ENCODE assay signal across 12 cellular contexts in the genomic region with DNA sequence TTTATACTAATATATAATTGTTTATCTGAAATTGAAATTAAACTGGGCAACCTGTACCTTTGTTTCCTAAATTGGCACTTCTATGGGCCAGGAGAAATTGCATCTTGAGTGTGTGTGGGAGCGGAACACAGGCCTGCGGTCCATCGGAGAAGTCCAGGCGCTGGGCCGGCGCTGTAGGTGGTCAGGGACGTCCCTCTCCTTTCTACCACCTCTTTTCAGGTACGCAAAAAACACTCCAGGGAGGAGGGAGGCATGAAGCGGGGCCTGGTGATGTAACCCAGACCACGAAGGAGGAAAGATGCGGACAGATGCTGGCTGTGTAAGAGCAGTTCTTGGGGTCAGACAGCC. TPM values are rescaled to one million over a fixed set of nuclear protein-coding genes. Genes with fewer than 3 reads are reported as not detected.
DNase-seq lines count a peak whose midpoint lies in the region; ATAC-seq, FAIRE-seq and TF ChIP-seq lines count a peak whose summit lies in the region.
"Had no signal": no experiment of that assay in that cellular context is flagged by ENCODE, and none has a peak within 500 bp of the region (broad histone marks: within the 10 kb centered on the region; RNA-seq: fewer than 3 reads in every experiment).

No MANE protein-coding gene starts in this region.

- POLR2A ChIA-PET in HepG2 (lab: Yijun Ruan, JAX): no interaction called here
- POLR2A ChIA-PET in naive thymus-derived CD4-positive, alpha-beta T cell (lab: Charles Lee): no interaction called here

- peak overlapping the region in 1 of 3 experiments; percentile 48; a peak in 1 of 6 replicates for H3K4me3 ChIP-seq in HepG2 (replicated peaks in 1 of 3; ENCODE audit: insufficient read depth in 1 of 3, low read depth in 2 of 3, low read length in 3 of 3)
- H3K4me3 ChIP-seq in right lobe of liver: no peak overlapping the region
- peak overlapping the region; percentile 30 to 48 for H3K4me3 ChIP-seq in duodenal mucosa (ENCODE audit: low read depth in 1 of 2, low read length in 2 of 2)
- H3K4me3 ChIP-seq in naive thymus-derived CD4-positive, alpha-beta T cell (ENCODE audit: low read length): no peak overlapping the region
- H3K4me3 ChIP-seq in ascending aorta: peak overlapping the region in 1 of 2 donors; percentile 30
- H3K4me3 ChIP-seq: BLaER1 treated with 17β-estradiol and CSF1 and Interleukin-3, amounts not matched to agents 10 nM and 100 nM had no signal

- FAIRE-seq in HepG2 (lab: Jason Lieb, UNC): no peak
- FAIRE-seq: HTR-8/SVneo had no signal

- H3K27me3 ChIP-seq in HepG2 (ENCODE audit: control insufficient read depth in 1 of 2, insufficient read depth in 2 of 2, low read length in 2 of 2): peaks cover 3 to 34% of the 10 kb centered on the region in 2 experiments
- peaks cover 7 to 22% of the 10 kb centered on the region in 2 donors for H3K27me3 ChIP-seq in right lobe of liver
- peaks cover 28 to 45% of the 10 kb centered on the region in 2 donors for H3K27me3 ChIP-seq in duodenal mucosa (ENCODE audit: control insufficient read depth in 1 of 2, insufficient read depth in 2 of 2, low read length in 2 of 2)
- peaks cover 0 to 7% of the 10 kb centered on the region in 2 donors for H3K27me3 ChIP-seq in naive thymus-derived CD4-positive, alpha-beta T cell (ENCODE audit: control insufficient read depth in 2 of 2, insufficient read depth in 2 of 2, low read length in 2 of 2)
- no peaks in the 10 kb centered on the region for H3K27me3 ChIP-seq in ascending aorta
- H3K27me3 ChIP-seq: BLaER1 treated with 17β-estradiol and CSF1 and Interleukin-3, amounts not matched to agents 10 nM and 100 nM had no signal

- ATAC-seq in HepG2 (peak; percentile 31; the same call in 2 of the 3 replicates), right lobe of liver (no peak)
- ATAC-seq in naive thymus-derived CD4-positive, alpha-beta T cell: no peak

- H3K4me1 ChIP-seq in HepG2 (ENCODE audit: insufficient read depth, low read length) (no peaks in the 10 kb centered on the region), right lobe of liver (no peaks in the 10 kb centered on the region), duodenal mucosa (ENCODE audit: control insufficient read depth in 1 of 2, insufficient read depth in 2 of 2, low read length in 2 of 2) (no peaks in the 10 kb centered on the region), ascending aorta (no peaks in the 10 kb centered on the region)
- no peaks in the 10 kb centered on the region for H3K4me1 ChIP-seq in naive thymus-derived CD4-positive, alpha-beta T cell (ENCODE audit: control insufficient read depth in 2 of 2, insufficient read depth in 2 of 2, low read length in 2 of 2)
- H3K4me1 ChIP-seq: BLaER1 treated with 17β-estradiol and CSF1 and Interleukin-3, amounts not matched to agents 10 nM and 100 nM; colonic mucosa had no signal

- H3K9ac ChIP-seq in HepG2 (ENCODE audit: insufficient read depth, low read depth, low read length): no peak overlapping the region
- H3K9ac ChIP-seq in duodenal mucosa (ENCODE audit: low read depth in 1 of 2, low read length in 2 of 2): no peak overlapping the region
- H3K9ac ChIP-seq: BLaER1 treated with 17β-estradiol and CSF1 and Interleukin-3, amounts not matched to agents 10 nM and 100 nM had no signal

- H3K9me3 Mint-ChIP-seq in naive thymus-derived CD4-positive, alpha-beta T cell: peaks cover 0 to 7% (median 0%) of the 10 kb centered on the region in 11 donors

- peak overlapping the region in 9 of 10 donors; percentile 12 to 79 (median 60) for H3K4me3 Mint-ChIP-seq in naive thymus-derived CD4-positive, alpha-beta T cell

- H3K36me3 Mint-ChIP-seq in naive thymus-derived CD4-positive, alpha-beta T cell: peaks cover 0 to 2% (median 0%) of the 10 kb centered on the region in 5 donors

- intact Hi-C loops in HepG2 (cut with micrococcal nuclease; ENCODE audit: unreplicated experiment): no loop called here
- intact Hi-C loops in right lobe of liver (cut with DNase I): no loop called here
- intact Hi-C loops in naive thymus-derived CD4-positive, alpha-beta T cell (cut with micrococcal nuclease): no loop called here
- intact Hi-C loops in ascending aorta (cut with DNase I): no loop called here

- CTCF ChIA-PET in HepG2 (lab: Yijun Ruan, JAX; ENCODE audit: low intra/inter-chr PET ratio, low total read pairs): no interaction called here
- CTCF ChIA-PET in naive thymus-derived CD4-positive, alpha-beta T cell (lab: Charles Lee): no interaction called here

- DNase-seq in HepG2 (ENCODE audit: low spot score) (no peak), right lobe of liver (no peak), Ammon's horn (ENCODE audit: low spot score) (no peak), NCI-H187 (lab: John Stamatoyannopoulos, UW) (no peak), HK-2 (ENCODE audit: unreplicated experiment) (no peak), ascending aorta (ENCODE audit: low spot score in 2 of 2) (no peak)
- DNase-seq in naive thymus-derived CD4-positive, alpha-beta T cell: no peak
- DNase-seq: colonic mucosa, NCI-H1694 had no signal

- WGBS in HepG2 (ENCODE audit: low lambda C conversion rate): 61% methylated on average over 11 of the region's 11 CpGs
- 65% methylated on average over 11 of the region's 11 CpGs for WGBS in right lobe of liver (ENCODE audit: insufficient coverage, low coverage, low lambda C conversion rate, missing lambda C conversion rate)

- TF ChIP-seq RAD21 in HepG2 (CRISPR knock-in tag; IDR thresholded peaks at IDR 0.05): no peak

- in situ Hi-C loops in HepG2 (cut with HindIII; ENCODE audit: extremely low pct_ligation_motif_present, low pct_unique_long_range_greater_than_20kb): no loop called here

- H3K79me2 ChIP-seq in HepG2 (ENCODE audit: insufficient read depth, low read length): no peaks in the 10 kb centered on the region

- H3K36me3 ChIP-seq in HepG2 (replicated peaks in 1 of 2; ENCODE audit: control insufficient read depth in 1 of 2, insufficient read depth in 2 of 2, low read length in 2 of 2) (no peaks in the 10 kb centered on the region), right lobe of liver (no peaks in the 10 kb centered on the region), duodenal mucosa (ENCODE audit: control insufficient read depth in 1 of 2, insufficient read depth in 2 of 2, low read length in 2 of 2) (no peaks in the 10 kb centered on the region), ascending aorta (no peaks in the 10 kb centered on the region)
- no peaks in the 10 kb centered on the region for H3K36me3 ChIP-seq in naive thymus-derived CD4-positive, alpha-beta T cell (ENCODE audit: control insufficient read depth in 2 of 3, insufficient read depth in 3 of 3, low read length in 3 of 3)
- H3K36me3 ChIP-seq: BLaER1 treated with 17β-estradiol and CSF1 and Interleukin-3, amounts not matched to agents 10 nM and 100 nM; colonic mucosa had no signal

- TF ChIP-seq EP300 in HepG2 (IDR thresholded peaks at IDR 0.05; ENCODE audit: low read depth in 2 of 2, low read length in 2 of 2): no peak
- TF ChIP-seq EP300 in HepG2 (CRISPR knock-in tag; IDR thresholded peaks at IDR 0.05; ENCODE audit: borderline replicate concordance): no peak

- no TSS peak for BruUV-seq in HepG2 (replicated peaks; lab: Mats Ljungman, UMichigan)

- no peaks in the 10 kb centered on the region for H3K9me3 ChIP-seq in HepG2 (ENCODE audit: low read length)
- no peaks in the 10 kb centered on the region for H3K9me3 ChIP-seq in right lobe of liver
- no peaks in the 10 kb centered on the region for H3K9me3 ChIP-seq in duodenal mucosa (ENCODE audit: control insufficient read depth in 1 of 2, low read length in 2 of 2)
- no peaks in the 10 kb centered on the region for H3K9me3 ChIP-seq in naive thymus-derived CD4-positive, alpha-beta T cell (ENCODE audit: control insufficient read depth in 2 of 3, low read length in 3 of 3)
- H3K9me3 ChIP-seq in ascending aorta: no peaks in the 10 kb centered on the region
- H3K9me3 ChIP-seq: colonic mucosa had no signal

- no peak overlapping the region for H2AFZ ChIP-seq in HepG2 (ENCODE audit: low read length)

- TF ChIP-seq POLR2A in HepG2 (IDR thresholded peaks at IDR 0.05; ENCODE audit: insufficient read depth in 1 of 2, low read depth in 2 of 2, low read length in 2 of 2) (no peak), right lobe of liver (IDR thresholded peaks at IDR 0.05) (no peak)

- H4K20me1 ChIP-seq in HepG2 (ENCODE audit: insufficient read depth, low read length): no peaks in the 10 kb centered on the region
- H4K20me1 ChIP-seq: BLaER1 treated with 17β-estradiol and CSF1 and Interleukin-3, amounts not matched to agents 10 nM and 100 nM had no signal

- peak overlapping the region; percentile 51 for H3K4me2 ChIP-seq in HepG2 (ENCODE audit: low read depth, low read length)
- H3K4me2 ChIP-seq: BLaER1 treated with 17β-estradiol and CSF1 and Interleukin-3, amounts not matched to agents 10 nM and 100 nM had no signal

- no peak overlapping the region for H3K27ac Mint-ChIP-seq in naive thymus-derived CD4-positive, alpha-beta T cell

- TF ChIP-seq CTCF in HepG2 (CRISPR knock-in tag; IDR thresholded peaks at IDR 0.05) (no peak), right lobe of liver (IDR thresholded peaks at IDR 0.05) (no peak), ascending aorta (IDR thresholded peaks at IDR 0.05) (no peak)

- H3K27me3 Mint-ChIP-seq in naive thymus-derived CD4-positive, alpha-beta T cell: peaks cover 64 to 74% (median 68%) of the 10 kb centered on the region in 5 donors

- H3K27ac ChIP-seq in HepG2 (ENCODE audit: extremely low read length, insufficient read depth, low read length) (no peak overlapping the region), right lobe of liver (no peak overlapping the region), duodenal mucosa (ENCODE audit: low read depth, low read length) (no peak overlapping the region), ascending aorta (no peak overlapping the region)
- no peak overlapping the region for H3K27ac ChIP-seq in naive thymus-derived CD4-positive, alpha-beta T cell (ENCODE audit: low read depth, low read length)
- H3K27ac ChIP-seq: BLaER1 treated with 17β-estradiol and CSF1 and Interleukin-3, amounts not matched to agents 10 nM and 100 nM; colonic mucosa had no signal

- H3K4me1 Mint-ChIP-seq in naive thymus-derived CD4-positive, alpha-beta T cell: peaks cover 3 to 14% (median 9%) of the 10 kb centered on the region in 7 donors

RNA-seq across cellular contexts. Expression of gene MGAT4D, which starts 0.7 kb away (rescaled TPM):
- total RNA-seq in HepG2 (2016; rRNA removed; fragmentation: Illumina TruSeq; extraction: Trizol) (not detected in 2 replicates), right lobe of liver (not detected), ascending aorta (not detected)
- not detected in 2 replicates for total RNA-seq in HepG2 (2016; cell fraction: cytosol; rRNA removed; fragmentation: Illumina TruSeq; extraction: Trizol; ENCODE audit: low read depth)
- total RNA-seq in HepG2 (2016; cell fraction: insoluble cytoplasmic fraction; rRNA removed; fragmentation: Illumina TruSeq; extraction: Trizol): not detected in 2 replicates
- total RNA-seq in HepG2 (2016; cell fraction: membrane; rRNA removed; fragmentation: Illumina TruSeq; extraction: Trizol): not detected in 2 replicates
- total RNA-seq in HepG2 (2016; cell fraction: nucleus; rRNA removed; fragmentation: Illumina TruSeq; extraction: Trizol): not detected in 2 replicates
- polyA plus RNA-seq in HepG2 (2011; rRNA removed): not detected in 2 replicates
- polyA plus RNA-seq in HepG2 (2011; cell fraction: cytosol; rRNA removed): not detected in 2 replicates
- polyA plus RNA-seq in HepG2 (2011; cell fraction: nucleus; rRNA removed): not detected in 2 replicates
- polyA plus RNA-seq in HepG2 (2012): not detected in 2 replicates
- not detected in 2 replicates for polyA plus RNA-seq in HepG2 (2016; cell fraction: cytosol; fragmentation: Illumina TruSeq; extraction: Trizol; ENCODE audit: low read depth)
- polyA plus RNA-seq in HepG2 (2016; cell fraction: insoluble cytoplasmic fraction; fragmentation: Illumina TruSeq; extraction: Trizol; ENCODE audit: low read depth): not detected in 2 replicates
- polyA plus RNA-seq in HepG2 (2016; cell fraction: membrane; fragmentation: Illumina TruSeq; extraction: Trizol; ENCODE audit: low read depth): not detected in 2 replicates
- polyA plus RNA-seq in HepG2 (2016; cell fraction: nucleus; fragmentation: Illumina TruSeq; extraction: Trizol; ENCODE audit: insufficient read depth, low read depth): not detected in 2 replicates
- polyA minus RNA-seq in HepG2 (2011; rRNA and poly(A)+ RNA removed; ENCODE audit: low replicate concordance): not detected in 2 replicates
- not detected in 2 replicates for polyA minus RNA-seq in HepG2 (2011; cell fraction: cytosol; rRNA and poly(A)+ RNA removed)
- not detected in 2 replicates for polyA minus RNA-seq in HepG2 (2011; cell fraction: nucleus; rRNA and poly(A)+ RNA removed)
- not detected for total RNA-seq in naive thymus-derived CD4-positive, alpha-beta T cell
- polyA plus RNA-seq in naive thymus-derived CD4-positive, alpha-beta T cell: not detected
- total RNA-seq: colonic mucosa had no signal

RNA-seq across cellular contexts. Expression of gene ELMOD2, which starts 26.6 kb away (rescaled TPM):
- total RNA-seq in HepG2 (2016; rRNA removed; fragmentation: Illumina TruSeq; extraction: Trizol): 25.4 and 38.1 TPM in 2 replicates
- 4.5 and 6.1 TPM in 2 replicates for total RNA-seq in HepG2 (2016; cell fraction: cytosol; rRNA removed; fragmentation: Illumina TruSeq; extraction: Trizol; ENCODE audit: low read depth)
- total RNA-seq in HepG2 (2016; cell fraction: insoluble cytoplasmic fraction; rRNA removed; fragmentation: Illumina TruSeq; extraction: Trizol): 25.6 and 38.0 TPM in 2 replicates
- total RNA-seq in HepG2 (2016; cell fraction: membrane; rRNA removed; fragmentation: Illumina TruSeq; extraction: Trizol): 6.2 and 7.0 TPM in 2 replicates
- 62.0 and 64.3 TPM in 2 replicates for total RNA-seq in HepG2 (2016; cell fraction: nucleus; rRNA removed; fragmentation: Illumina TruSeq; extraction: Trizol)
- 10.2 and 10.9 TPM in 2 replicates for polyA plus RNA-seq in HepG2 (2011; rRNA removed)
- polyA plus RNA-seq in HepG2 (2011; cell fraction: cytosol; rRNA removed): 4.1 and 7.0 TPM in 2 replicates
- polyA plus RNA-seq in HepG2 (2011; cell fraction: nucleus; rRNA removed): 7.7 and 10.6 TPM in 2 replicates
- polyA plus RNA-seq in HepG2 (2012): 16.2 and 19.1 TPM in 2 replicates
- polyA plus RNA-seq in HepG2 (2016; cell fraction: cytosol; fragmentation: Illumina TruSeq; extraction: Trizol; ENCODE audit: low read depth): 2.6 and 3.1 TPM in 2 replicates
- polyA plus RNA-seq in HepG2 (2016; cell fraction: insoluble cytoplasmic fraction; fragmentation: Illumina TruSeq; extraction: Trizol; ENCODE audit: low read depth): 14.6 and 17.8 TPM in 2 replicates
- polyA plus RNA-seq in HepG2 (2016; cell fraction: membrane; fragmentation: Illumina TruSeq; extraction: Trizol; ENCODE audit: low read depth): 2.1 and 3.1 TPM in 2 replicates
- 40.8 and 45.2 TPM in 2 replicates for polyA plus RNA-seq in HepG2 (2016; cell fraction: nucleus; fragmentation: Illumina TruSeq; extraction: Trizol; ENCODE audit: insufficient read depth, low read depth)
- 2.9 and 9.1 TPM in 2 replicates for polyA minus RNA-seq in HepG2 (2011; rRNA and poly(A)+ RNA removed; ENCODE audit: low replicate concordance)
- polyA minus RNA-seq in HepG2 (2011; cell fraction: cytosol; rRNA and poly(A)+ RNA removed): 12.0 and 14.2 TPM in 2 replicates
- polyA minus RNA-seq in HepG2 (2011; cell fraction: nucleus; rRNA and poly(A)+ RNA removed): 58.1 and 66.7 TPM in 2 replicates
- 10 to 100 TPM; 13.2 to 18.6 (median 16.3) TPM for total RNA-seq in right lobe of liver
- 10 to 100 TPM; 12.8 to 29.2 (median 17.7) TPM for total RNA-seq in naive thymus-derived CD4-positive, alpha-beta T cell
- polyA plus RNA-seq in naive thymus-derived CD4-positive, alpha-beta T cell: 10 to 100 TPM in 1 of 2 donors, 1 to 10 TPM in 1; 6.7 to 10.6 TPM
- total RNA-seq in ascending aorta: 3.9 TPM

Comparison
In these comparisons a context has a peak if more than half of its experiments do, and no peak if none do; other contexts are left out.
1. H3K4me3 ChIP-seq: peak in duodenal mucosa (2 of 2); none in right lobe of liver (0 of 3) and naive thymus-derived CD4-positive, alpha-beta T cell (single experiment).